ENCODE assay signal across 8 cellular contexts in the genomic region with DNA sequence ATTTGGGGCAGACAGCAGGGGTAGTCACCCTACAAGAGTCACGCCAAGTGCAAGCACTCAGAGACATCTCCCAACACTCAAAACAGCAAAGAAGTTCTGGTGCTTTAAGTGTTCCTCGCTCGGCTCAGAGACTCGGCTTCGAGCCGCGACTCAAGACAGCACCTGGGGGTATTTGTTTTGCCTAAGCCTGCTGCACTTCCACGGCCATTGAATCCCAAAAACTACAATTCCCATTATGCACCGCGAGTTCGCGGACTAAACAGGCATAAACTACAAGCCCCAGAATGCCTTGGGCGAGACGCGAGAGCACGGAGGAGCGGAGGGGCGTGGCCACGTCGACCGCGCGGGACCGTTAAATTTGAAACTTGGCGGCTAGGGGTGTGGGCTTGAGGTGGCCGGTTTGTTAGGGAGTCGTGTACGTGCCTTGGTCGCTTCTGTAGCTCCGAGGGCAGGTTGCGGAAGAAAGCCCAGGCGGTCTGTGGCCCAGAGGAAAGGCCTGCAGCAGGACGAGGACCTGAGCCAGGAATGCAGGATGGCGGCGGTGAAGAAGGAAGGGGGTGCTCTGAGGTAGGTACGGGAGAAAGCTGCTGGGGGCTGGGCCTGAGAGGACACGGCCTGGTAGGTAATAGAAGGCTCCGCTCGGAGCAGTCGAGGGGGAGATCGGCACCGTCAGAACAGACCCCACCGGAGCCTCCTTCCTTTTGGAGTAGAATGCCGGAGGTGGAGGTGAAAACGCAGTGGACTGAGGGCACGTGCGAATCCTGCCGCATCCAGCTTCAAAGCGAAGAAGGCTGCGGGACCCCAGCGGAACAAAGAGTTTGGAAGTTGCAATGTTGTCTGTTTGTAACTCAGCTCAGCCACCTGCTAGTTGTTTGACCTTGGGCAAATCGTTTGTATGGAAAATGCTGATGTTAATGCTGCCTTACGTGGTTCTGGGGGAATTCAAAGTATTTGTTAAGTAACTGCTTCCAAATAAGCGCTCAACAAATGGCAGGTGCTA. TPM values are rescaled to one million over a fixed set of nuclear protein-coding genes. Genes with fewer than 3 reads are reported as not detected.
A peak's percentile ranks its signal among the peaks of the same experiment; 100 is the strongest.
DNase-seq lines count a peak whose midpoint lies in the region; ATAC-seq and TF ChIP-seq lines count a peak whose summit lies in the region.

A gene with protein sequence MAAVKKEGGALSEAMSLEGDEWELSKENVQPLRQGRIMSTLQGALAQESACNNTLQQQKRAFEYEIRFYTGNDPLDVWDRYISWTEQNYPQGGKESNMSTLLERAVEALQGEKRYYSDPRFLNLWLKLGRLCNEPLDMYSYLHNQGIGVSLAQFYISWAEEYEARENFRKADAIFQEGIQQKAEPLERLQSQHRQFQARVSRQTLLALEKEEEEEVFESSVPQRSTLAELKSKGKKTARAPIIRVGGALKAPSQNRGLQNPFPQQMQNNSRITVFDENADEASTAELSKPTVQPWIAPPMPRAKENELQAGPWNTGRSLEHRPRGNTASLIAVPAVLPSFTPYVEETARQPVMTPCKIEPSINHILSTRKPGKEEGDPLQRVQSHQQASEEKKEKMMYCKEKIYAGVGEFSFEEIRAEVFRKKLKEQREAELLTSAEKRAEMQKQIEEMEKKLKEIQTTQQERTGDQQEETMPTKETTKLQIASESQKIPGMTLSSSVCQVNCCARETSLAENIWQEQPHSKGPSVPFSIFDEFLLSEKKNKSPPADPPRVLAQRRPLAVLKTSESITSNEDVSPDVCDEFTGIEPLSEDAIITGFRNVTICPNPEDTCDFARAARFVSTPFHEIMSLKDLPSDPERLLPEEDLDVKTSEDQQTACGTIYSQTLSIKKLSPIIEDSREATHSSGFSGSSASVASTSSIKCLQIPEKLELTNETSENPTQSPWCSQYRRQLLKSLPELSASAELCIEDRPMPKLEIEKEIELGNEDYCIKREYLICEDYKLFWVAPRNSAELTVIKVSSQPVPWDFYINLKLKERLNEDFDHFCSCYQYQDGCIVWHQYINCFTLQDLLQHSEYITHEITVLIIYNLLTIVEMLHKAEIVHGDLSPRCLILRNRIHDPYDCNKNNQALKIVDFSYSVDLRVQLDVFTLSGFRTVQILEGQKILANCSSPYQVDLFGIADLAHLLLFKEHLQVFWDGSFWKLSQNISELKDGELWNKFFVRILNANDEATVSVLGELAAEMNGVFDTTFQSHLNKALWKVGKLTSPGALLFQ (plus strand): TSS at position 381 of the 1,000 bp plus-strand sequence. CDS start 152 bp downstream, at position 533.

- no peak for TF ChIP-seq POLR2A in vagina (IDR thresholded peaks at IDR 0.05)

- peak; percentile 87 for DNase-seq in NCI-H1694 treated with DMSO at 0.1 percent for 48 hours (lab: John Stamatoyannopoulos, UW)
- DNase-seq in amygdala (lab: John Stamatoyannopoulos, UW), result peak in 55 of 56 donors; percentile 42 to 96 (median 82)
- DNase-seq in right cardiac atrium, result peak; percentile 91 to 96 (median 95)
- DNase-seq in pulmonary artery endothelial cell (ENCODE audit: low read depth, low spot score), result peak; percentile 60
- no peak for DNase-seq in vagina (ENCODE audit: extremely low spot score in 2 of 2)

- 2% methylated on average over 54 of the region's 54 CpGs for WGBS in right cardiac atrium

- no peaks in the 10 kb centered on the region for H3K36me3 ChIP-seq in vagina

- H3K4me3 ChIP-seq in right cardiac atrium (ENCODE audit: low read length) (peak within 1 kb of the TSS; percentile 42), vagina (peak within 1 kb of the TSS; percentile 36 to 53)

- H3K27me3 ChIP-seq in right cardiac atrium (ENCODE audit: control insufficient read depth, insufficient read depth) (no peaks in the 10 kb centered on the region), vagina (no peaks in the 10 kb centered on the region)

- ATAC-seq in GM18499 (IDR thresholded peaks at IDR 0.05; ENCODE audit: insufficient read depth, unreplicated experiment) (peak; percentile 65), HG02885 (IDR thresholded peaks at IDR 0.05; ENCODE audit: poor library complexity, unreplicated experiment) (peak; percentile 90), right cardiac atrium (peak; percentile 98)

- intact Hi-C loops in T-helper 1 cell treated with Interleukin-12 subunit alpha and Interleukin-12 subunit beta and Interleukin-4 antibody, amounts not matched to agents 30 ng/mL and 1 ng/mL, for 36 hours (cut with micrococcal nuclease), result loop anchor here (1.0 to 5.0 kb wide), 11 partner anchors 53 to 379 kb away; a partner anchor contains a TSS
- intact Hi-C loops in right cardiac atrium (cut with DNase I) (loop anchor here in 1 of 4 donors (10.0 kb wide), 1 partner anchor 106 kb away; no protein-coding TSS in a partner anchor), vagina (cut with DNase I) (no loop called here)

- H3K9me3 ChIP-seq in right cardiac atrium (ENCODE audit: control insufficient read depth, low read length) (no peaks in the 10 kb centered on the region), vagina (no peaks in the 10 kb centered on the region)

- no peak within 1 kb of the TSS for H3K27ac ChIP-seq in right cardiac atrium (ENCODE audit: low read length)
- H3K27ac ChIP-seq in vagina, result no peak within 1 kb of the TSS

- H3K4me1 ChIP-seq in right cardiac atrium (ENCODE audit: control insufficient read depth, insufficient read depth, low read length) (no peaks in the 10 kb centered on the region), vagina (peaks cover 11% of the 10 kb centered on the region)

- TF ChIP-seq CTCF in vagina (IDR thresholded peaks at IDR 0.05), result no peak

RNA-seq across cellular contexts. Expression of the gene that starts here (rescaled TPM):
- total RNA-seq in T-helper 1 cell treated with Interleukin-12 subunit alpha and Interleukin-12 subunit beta and Interleukin-4 antibody, amounts not matched to agents 30 ng/mL and 1 ng/mL, for 36 hours, result 49.9 and 54.8 TPM in 2 replicates
- 1 to 10 TPM in 3 of 4 donors, not detected in 1; 1.4 to 1.8 (median 1.7) TPM for total RNA-seq in right cardiac atrium
- 0.18 TPM for polyA plus RNA-seq in right cardiac atrium
- 26.8 and 51.2 TPM in 2 replicates for total RNA-seq in pulmonary artery endothelial cell
- 5.6 TPM for total RNA-seq in vagina

Comparison
In these comparisons a context has a peak if more than half of its experiments do, and no peak if none do; other contexts are left out.
1. DNase-seq: peak in NCI-H1694 treated with DMSO at 0.1 percent for 48 hours (single experiment), amygdala (55 of 56), right cardiac atrium (3 of 3) and pulmonary artery endothelial cell (single experiment); none in vagina (0 of 2).
2. Peak in every context shown above with its lines, with median percentiles within 50 percentile points of each other: ATAC-seq.